Comparison of ENCODE assay signal across 8 cellular contexts in the genomic region with DNA sequence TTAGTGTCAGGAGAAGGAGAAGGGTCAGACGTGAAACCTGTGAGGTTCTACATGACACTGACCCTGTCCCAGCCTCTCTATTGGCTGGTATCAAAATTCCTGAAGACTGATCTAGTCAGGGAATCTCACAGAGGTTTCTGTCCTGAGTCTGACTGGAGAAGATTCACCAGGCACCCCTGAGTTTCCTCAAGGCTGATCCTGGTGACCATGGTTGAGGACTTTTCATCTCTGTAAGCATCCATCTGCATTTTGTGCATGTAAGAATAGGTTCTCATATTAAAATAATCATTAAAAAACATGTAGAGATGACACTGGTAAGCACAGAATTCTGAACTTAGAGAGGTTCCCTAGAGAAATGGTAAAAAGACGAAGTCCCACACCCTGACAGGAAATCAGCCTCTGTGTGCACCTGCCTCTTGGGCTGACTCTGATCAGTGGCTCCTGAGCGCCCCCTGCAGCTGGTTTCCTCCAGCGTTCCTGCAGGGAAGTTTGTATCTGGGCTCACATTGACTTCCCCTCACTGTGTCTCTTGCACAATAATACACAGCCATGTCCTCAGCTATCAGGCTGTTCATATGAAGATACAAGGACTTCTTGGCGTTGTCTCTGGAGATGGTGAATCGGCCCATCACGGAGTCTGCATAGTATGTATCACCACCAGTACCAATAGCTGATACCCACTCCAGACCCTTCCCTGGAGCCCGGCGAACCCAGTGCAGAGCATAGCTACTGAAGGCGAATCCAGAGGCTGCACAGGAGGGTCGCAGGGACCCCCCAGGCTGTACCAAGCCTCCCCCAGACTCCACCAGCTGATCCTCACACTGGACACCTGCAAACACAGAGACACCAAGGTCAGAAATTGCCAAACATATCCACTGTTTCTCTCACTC.
A peak's percentile ranks its signal among the peaks of the same experiment; 100 is the strongest.
DNase-seq lines count a peak whose midpoint lies in the region; ATAC-seq and TF ChIP-seq lines count a peak whose summit lies in the region.

No MANE protein-coding gene starts in this region.

- no peak overlapping the region for H2AFZ ChIP-seq in GM23338
- no peak overlapping the region for H2AFZ ChIP-seq in SU-DHL-6 (ENCODE audit: low read depth, low read length, severe bottlenecking)

- H2BK5ac ChIP-seq in mesendoderm (ENCODE audit: low read length), result no peak overlapping the region

- no peak overlapping the region for H3K4me3 Mint-ChIP-seq in GM23338
- no peak overlapping the region for H3K4me3 Mint-ChIP-seq in activated naive CD8-positive, alpha-beta T cell treated with anti-CD3 and anti-CD28 coated beads, Interleukin-2, amount 10 ng/mL, durations not matched to agents 7 days and 5 days

- H4K20me1 ChIP-seq in GM23338 (replicated peaks; ENCODE audit: insufficient read depth) (no peaks in the 10 kb centered on the region), SU-DHL-6 (ENCODE audit: low read depth, low read length) (no peaks in the 10 kb centered on the region)

- no peak overlapping the region for H4K5ac ChIP-seq in mesendoderm (ENCODE audit: low read length)

- H3K9ac ChIP-seq in SU-DHL-6 (ENCODE audit: low read length) (no peak overlapping the region), mesendoderm (ENCODE audit: low read length) (no peak overlapping the region)

- no peak overlapping the region for H3K56ac ChIP-seq in mesendoderm (ENCODE audit: low read length)

- H3K4me2 ChIP-seq in GM23338, result no peak overlapping the region
- no peak overlapping the region for H3K4me2 ChIP-seq in SU-DHL-6 (ENCODE audit: low read depth, low read length, poor library complexity, severe bottlenecking)
- H3K4me2 ChIP-seq in mesendoderm (ENCODE audit: low read length), result no peak overlapping the region

- no peak overlapping the region for H3K23ac ChIP-seq in mesendoderm (ENCODE audit: low read length)

- H3K4ac ChIP-seq in mesendoderm (ENCODE audit: low read depth, low read length), result no peak overlapping the region

- H3K27me3 ChIP-seq in GM23338 (ENCODE audit: insufficient read depth) (no peaks in the 10 kb centered on the region), SU-DHL-6 (ENCODE audit: low read length) (no peaks in the 10 kb centered on the region), mesendoderm (ENCODE audit: insufficient read depth, low read length, poor library complexity) (no peaks in the 10 kb centered on the region)

- H3K4me1 Mint-ChIP-seq in GM23338, result no peaks in the 10 kb centered on the region
- H3K4me1 Mint-ChIP-seq in activated naive CD8-positive, alpha-beta T cell treated with anti-CD3 and anti-CD28 coated beads, Interleukin-2, amount 10 ng/mL, durations not matched to agents 7 days and 5 days, result peaks cover 14% of the 10 kb centered on the region

- H3K18ac ChIP-seq in mesendoderm (ENCODE audit: low read length), result no peak overlapping the region

- WGBS in mesendoderm (ENCODE audit: extremely low coverage, insufficient coverage, low lambda C conversion rate), result no CpG with 5 or more reads among the region's 11 CpGs

- H3K79me2 ChIP-seq in GM23338 (replicated peaks; ENCODE audit: insufficient read depth) (no peaks in the 10 kb centered on the region), SU-DHL-6 (ENCODE audit: insufficient read depth, low read length) (no peaks in the 10 kb centered on the region), mesendoderm (ENCODE audit: control insufficient read depth, insufficient read depth, low read length) (no peaks in the 10 kb centered on the region)

- H2AK5ac ChIP-seq in mesendoderm (ENCODE audit: low read length), result no peak overlapping the region

- H3K36me3 ChIP-seq in GM23338 (ENCODE audit: insufficient read depth), result no peaks in the 10 kb centered on the region; the same call in 1 of the 2 replicates
- no peaks in the 10 kb centered on the region for H3K36me3 ChIP-seq in SU-DHL-6 (ENCODE audit: low read length)
- H3K36me3 ChIP-seq in mesendoderm (ENCODE audit: control insufficient read depth, insufficient read depth, low read length), result no peaks in the 10 kb centered on the region

- no peak overlapping the region for H2BK15ac ChIP-seq in mesendoderm (replicated peaks; ENCODE audit: low read depth)

- no peak overlapping the region for H4K8ac ChIP-seq in mesendoderm (ENCODE audit: low read depth, low read length)

- no peaks in the 10 kb centered on the region for H3K79me1 ChIP-seq in mesendoderm (ENCODE audit: low read length)

- H3K4me1 ChIP-seq in GM23338 (ENCODE audit: insufficient read depth) (no peaks in the 10 kb centered on the region), mesendoderm (ENCODE audit: control insufficient read depth, low read depth, low read length) (no peaks in the 10 kb centered on the region)

- no peak overlapping the region for H2BK120ac ChIP-seq in mesendoderm (ENCODE audit: low read depth, low read length)

- ATAC-seq in GM23338, result no peak
- peak; percentile 90 for ATAC-seq in activated naive CD8-positive, alpha-beta T cell treated with anti-CD3 and anti-CD28 coated beads, Interleukin-2, amount 10 ng/mL, durations not matched to agents 7 days and 5 days (ENCODE audit: low read depth)
- ATAC-seq in HG03196 (IDR thresholded peaks at IDR 0.05; ENCODE audit: unreplicated experiment), result no peak
- no peak for ATAC-seq in HG02981 (IDR thresholded peaks at IDR 0.05; ENCODE audit: unreplicated experiment)

- H3K9me3 Mint-ChIP-seq in GM23338, result peaks cover 96% of the 10 kb centered on the region
- no peaks in the 10 kb centered on the region for H3K9me3 Mint-ChIP-seq in activated naive CD8-positive, alpha-beta T cell treated with anti-CD3 and anti-CD28 coated beads, Interleukin-2, amount 10 ng/mL, durations not matched to agents 7 days and 5 days

- TF ChIP-seq CTCF in GM23338 (conservative IDR thresholded peaks at IDR 0.05; ENCODE audit: low read depth in 2 of 2), result no peak
- peak; percentile 60 for TF ChIP-seq CTCF in SU-DHL-6 (IDR thresholded peaks at IDR 0.05; ENCODE audit: insufficient read depth, low read length, poor library complexity, severe bottlenecking)

- no peaks in the 10 kb centered on the region for H3K9me3 ChIP-seq in SU-DHL-6 (ENCODE audit: insufficient read depth, low read length)

- H3F3A ChIP-seq in GM23338 (replicated peaks; ENCODE audit: low read depth) (no peaks in the 10 kb centered on the region), SU-DHL-6 (ENCODE audit: insufficient read depth) (no peaks in the 10 kb centered on the region)

- H3K27ac Mint-ChIP-seq in GM23338, result no peak overlapping the region
- no peak overlapping the region for H3K27ac Mint-ChIP-seq in activated naive CD8-positive, alpha-beta T cell treated with anti-CD3 and anti-CD28 coated beads, Interleukin-2, amount 10 ng/mL, durations not matched to agents 7 days and 5 days

- no peak overlapping the region for H3K27ac ChIP-seq in GM23338 (ENCODE audit: low read depth)
- H3K27ac ChIP-seq in SU-DHL-6 (ENCODE audit: low read depth, low read length), result no peak overlapping the region
- no peak overlapping the region for H3K27ac ChIP-seq in mesendoderm (ENCODE audit: low read depth, low read length)

- no peaks in the 10 kb centered on the region for H3K9me2 ChIP-seq in GM23338 (ENCODE audit: insufficient read depth)
- H3K9me2 ChIP-seq in SU-DHL-6 (replicated peaks; ENCODE audit: insufficient read depth, low read length), result no peaks in the 10 kb centered on the region

- DNase-seq in GM23338 (ENCODE audit: low spot score), result peak; percentile 1
- peak; percentile 87 for DNase-seq in activated naive CD8-positive, alpha-beta T cell treated with anti-CD3 and anti-CD28 coated beads, Interleukin-2, amount 10 ng/mL, durations not matched to agents 7 days and 5 days
- DNase-seq in stimulated activated CD8-positive, alpha-beta memory T cell treated with anti-CD3 and anti-CD28 coated beads, Interleukin-12 subunit alpha, Interleukin-12 subunit beta, amount 100 ng/mL, for 4 hours (ENCODE audit: low read depth), result peak; percentile 50
- no peak for DNase-seq in mesendoderm
- DNase-seq in ecto neural progenitor cell (ENCODE audit: low spot score), result no peak

- H3K36me3 Mint-ChIP-seq in GM23338 (ENCODE audit: low read depth), result peaks cover 50% of the 10 kb centered on the region
- no peaks in the 10 kb centered on the region for H3K36me3 Mint-ChIP-seq in activated naive CD8-positive, alpha-beta T cell treated with anti-CD3 and anti-CD28 coated beads, Interleukin-2, amount 10 ng/mL, durations not matched to agents 7 days and 5 days

- POLR2A ChIA-PET in activated naive CD8-positive, alpha-beta T cell treated with anti-CD3 and anti-CD28 coated beads, Interleukin-2, amount 10 ng/mL, durations not matched to agents 7 days and 5 days (lab: Charles Lee), result no interaction called here

- no peaks in the 10 kb centered on the region for H3K27me3 Mint-ChIP-seq in GM23338 (ENCODE audit: insufficient read depth, low read depth, poor library complexity)
- H3K27me3 Mint-ChIP-seq in activated naive CD8-positive, alpha-beta T cell treated with anti-CD3 and anti-CD28 coated beads, Interleukin-2, amount 10 ng/mL, durations not matched to agents 7 days and 5 days, result peaks cover 18% of the 10 kb centered on the region

- H3K4me3 ChIP-seq in GM23338 (no peak overlapping the region), SU-DHL-6 (ENCODE audit: insufficient read depth, low read length, poor library complexity, severe bottlenecking) (no peak overlapping the region), mesendoderm (ENCODE audit: low read length) (no peak overlapping the region)

TF ChIP-seq in GM23338, 12 proteins besides CTCF, POLR2A, EP300 and RAD21:
- TF ChIP-seq ZNF114 (CRISPR knock-in tag; IDR thresholded peaks at IDR 0.05) (no peak), POLR2AphosphoS5 (IDR thresholded peaks at IDR 0.05; ENCODE audit: low read depth) (no peak), EZH2 (IDR thresholded peaks at IDR 0.05; ENCODE audit: low read depth, unreplicated experiment) (no peak)

Comparison
In these comparisons a context has a peak if more than half of its experiments do, and no peak if none do; other contexts are left out.
1. DNase-seq: peak in GM23338 (single experiment), activated naive CD8-positive, alpha-beta T cell treated with anti-CD3 and anti-CD28 coated beads, Interleukin-2, amount 10 ng/mL, durations not matched to agents 7 days and 5 days (single experiment) and stimulated activated CD8-positive, alpha-beta memory T cell treated with anti-CD3 and anti-CD28 coated beads, Interleukin-12 subunit alpha, Interleukin-12 subunit beta, amount 100 ng/mL, for 4 hours (single experiment); none in mesendoderm (single experiment) and ecto neural progenitor cell (single experiment).